In the genomic region with DNA sequence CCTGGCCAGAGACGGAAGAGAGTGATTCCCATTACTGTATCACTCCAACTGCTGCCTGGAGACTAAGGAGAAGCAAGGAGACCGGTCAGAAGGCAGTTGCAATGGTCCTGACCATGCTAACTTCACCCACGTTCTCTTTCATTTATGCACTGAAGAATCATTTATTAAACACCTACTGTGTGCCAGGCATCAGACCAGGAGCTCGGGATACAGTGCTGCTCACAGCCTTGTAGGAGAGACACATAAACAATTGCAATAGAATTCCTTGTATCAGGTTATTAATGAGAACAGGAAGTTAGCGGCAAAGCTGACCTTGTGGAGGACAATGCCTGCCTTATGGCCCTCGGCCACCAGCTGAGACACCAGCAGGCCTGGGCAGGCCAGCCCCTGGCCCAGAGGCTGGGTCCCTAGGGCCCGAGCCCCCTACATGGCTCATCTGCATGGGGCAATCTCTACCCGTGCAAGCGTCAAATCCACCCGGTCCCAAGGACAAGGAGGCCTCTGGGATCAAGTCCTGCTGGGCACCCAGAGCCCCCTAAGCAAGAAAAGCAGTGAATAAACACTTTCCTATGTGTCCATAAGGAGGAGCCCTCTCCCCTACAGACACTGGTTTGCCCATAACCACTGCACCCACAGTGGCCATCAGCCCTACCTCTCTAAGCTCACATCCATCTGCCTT, we compare ENCODE assay signal across 11 cellular contexts. TPM values are rescaled to one million over a fixed set of nuclear protein-coding genes. Genes with fewer than 3 reads are reported as not detected.
DNase-seq lines count a peak whose midpoint lies in the region; TF ChIP-seq lines count a peak whose summit lies in the region.
"Had no signal": no experiment of that assay in that cellular context is flagged by ENCODE, and none has a peak within 500 bp of the region (broad histone marks: within the 10 kb centered on the region; RNA-seq: fewer than 3 reads in every experiment).

No MANE protein-coding gene starts in this region.

- H3K4me1 ChIP-seq in KMS-11 (ENCODE audit: low read depth, poor library complexity, severe bottlenecking) (no peaks in the 10 kb centered on the region), mesendoderm (ENCODE audit: control insufficient read depth, low read depth, low read length) (no peaks in the 10 kb centered on the region)
- H3K4me1 ChIP-seq: colonic mucosa, parathyroid adenoma had no signal

- H4K8ac ChIP-seq in mesendoderm (ENCODE audit: low read depth, low read length): no peak overlapping the region

- no peak overlapping the region for H2AK5ac ChIP-seq in mesendoderm (ENCODE audit: low read length)

- no peak overlapping the region for H3K27ac ChIP-seq in KMS-11
- no peak overlapping the region for H3K27ac ChIP-seq in VCaP
- no peak overlapping the region for H3K27ac ChIP-seq in mesendoderm (ENCODE audit: low read depth, low read length)
- H3K27ac ChIP-seq: colonic mucosa, parathyroid adenoma had no signal

- H2BK5ac ChIP-seq in mesendoderm (ENCODE audit: low read length): no peak overlapping the region

- H3K9ac ChIP-seq in KMS-11 (no peak overlapping the region), mesendoderm (ENCODE audit: low read length) (no peak overlapping the region)
- H3K9ac ChIP-seq: parathyroid adenoma had no signal

- H3K79me2 ChIP-seq in KMS-11 (ENCODE audit: insufficient read depth, low read depth) (no peaks in the 10 kb centered on the region), mesendoderm (ENCODE audit: control insufficient read depth, insufficient read depth, low read length) (no peaks in the 10 kb centered on the region)
- H3K79me2 ChIP-seq: parathyroid adenoma had no signal

- no peak overlapping the region for H3K23ac ChIP-seq in mesendoderm (ENCODE audit: low read length)

- H3K4me2 ChIP-seq in KMS-11 (no peak overlapping the region), mesendoderm (ENCODE audit: low read length) (no peak overlapping the region)

- H2BK120ac ChIP-seq in mesendoderm (ENCODE audit: low read depth, low read length): no peak overlapping the region

- H2BK15ac ChIP-seq in mesendoderm (replicated peaks; ENCODE audit: low read depth): no peak overlapping the region

- peaks cover 71% of the 10 kb centered on the region for H3K27me3 ChIP-seq in KMS-11 (ENCODE audit: insufficient read depth, low read depth)
- H3K27me3 ChIP-seq in mesendoderm (ENCODE audit: insufficient read depth, low read length, poor library complexity): no peaks in the 10 kb centered on the region
- H3K27me3 ChIP-seq: colonic mucosa had no signal

- peak; percentile 38; the same call in 1 of the 2 replicates for TF ChIP-seq CTCF in KMS-11 (conservative IDR thresholded peaks at IDR 0.05; ENCODE audit: low read depth, low read length)
- peak; percentile 51 for TF ChIP-seq CTCF in VCaP (conservative IDR thresholded peaks at IDR 0.05)

- H4K20me1 ChIP-seq in KMS-11 (ENCODE audit: insufficient read depth): no peaks in the 10 kb centered on the region

- no peak overlapping the region for H3K4me3 ChIP-seq in KMS-11 (IDR thresholded peaks at IDR 0.05; ENCODE audit: insufficient read depth, low read depth, low read length)
- no peak overlapping the region for H3K4me3 ChIP-seq in mesendoderm (ENCODE audit: low read length)
- H3K4me3 ChIP-seq: colonic mucosa had no signal

- no peak overlapping the region for H2AFZ ChIP-seq in KMS-11 (ENCODE audit: low read depth)
- H2AFZ ChIP-seq: parathyroid adenoma had no signal

- no peak overlapping the region for H4K5ac ChIP-seq in mesendoderm (ENCODE audit: low read length)

- H3K79me1 ChIP-seq in mesendoderm (ENCODE audit: low read length): no peaks in the 10 kb centered on the region

- WGBS in mesendoderm (ENCODE audit: extremely low coverage, insufficient coverage, low lambda C conversion rate): no CpG with 5 or more reads among the region's 10 CpGs

- H3K56ac ChIP-seq in mesendoderm (ENCODE audit: low read length): no peak overlapping the region

- H3K18ac ChIP-seq in mesendoderm (ENCODE audit: low read length): no peak overlapping the region

- DNase-seq in ELR (ENCODE audit: low read depth) (peak; percentile 42), mesendoderm (peak; percentile 65), OCI-M2 (lab: John Stamatoyannopoulos, UW; ENCODE audit: unreplicated experiment) (no peak), DMS153 treated with DMSO at 0.1 percent for 48 hours (lab: John Stamatoyannopoulos, UW; ENCODE audit: unreplicated experiment) (no peak), GF-D8 (lab: John Stamatoyannopoulos, UW) (no peak)
- DNase-seq: colonic mucosa, HCEC 1CT, Right ventricle myocardium superior had no signal

- H3K4ac ChIP-seq in mesendoderm (ENCODE audit: low read depth, low read length): no peak overlapping the region

- H3K36me3 ChIP-seq in KMS-11 (ENCODE audit: insufficient read depth) (no peaks in the 10 kb centered on the region), mesendoderm (ENCODE audit: control insufficient read depth, insufficient read depth, low read length) (no peaks in the 10 kb centered on the region)
- H3K36me3 ChIP-seq: colonic mucosa had no signal

RNA-seq across cellular contexts. Expression of a gene that starts 8.6 kb away (rescaled TPM):
- polyA plus RNA-seq in mesendoderm (2013, experiment 1 of 2): not detected
- polyA plus RNA-seq in mesendoderm (2013, experiment 2 of 2): not detected

RNA-seq across cellular contexts. Expression of a gene that starts 55.8 kb away (rescaled TPM):
- 25.1 TPM for polyA plus RNA-seq in mesendoderm (2013, experiment 1 of 2)
- polyA plus RNA-seq in mesendoderm (2013, experiment 2 of 2): 25.0 TPM

Comparison
In these comparisons a context has a peak if more than half of its experiments do, and no peak if none do; other contexts are left out.
1. DNase-seq: peak in ELR (single experiment) and mesendoderm (single experiment); none in OCI-M2 (single experiment), DMS153 treated with DMSO at 0.1 percent for 48 hours (single experiment) and GF-D8 (single experiment).